ENCODE assay signal across 1 cellular context in the genomic region with DNA sequence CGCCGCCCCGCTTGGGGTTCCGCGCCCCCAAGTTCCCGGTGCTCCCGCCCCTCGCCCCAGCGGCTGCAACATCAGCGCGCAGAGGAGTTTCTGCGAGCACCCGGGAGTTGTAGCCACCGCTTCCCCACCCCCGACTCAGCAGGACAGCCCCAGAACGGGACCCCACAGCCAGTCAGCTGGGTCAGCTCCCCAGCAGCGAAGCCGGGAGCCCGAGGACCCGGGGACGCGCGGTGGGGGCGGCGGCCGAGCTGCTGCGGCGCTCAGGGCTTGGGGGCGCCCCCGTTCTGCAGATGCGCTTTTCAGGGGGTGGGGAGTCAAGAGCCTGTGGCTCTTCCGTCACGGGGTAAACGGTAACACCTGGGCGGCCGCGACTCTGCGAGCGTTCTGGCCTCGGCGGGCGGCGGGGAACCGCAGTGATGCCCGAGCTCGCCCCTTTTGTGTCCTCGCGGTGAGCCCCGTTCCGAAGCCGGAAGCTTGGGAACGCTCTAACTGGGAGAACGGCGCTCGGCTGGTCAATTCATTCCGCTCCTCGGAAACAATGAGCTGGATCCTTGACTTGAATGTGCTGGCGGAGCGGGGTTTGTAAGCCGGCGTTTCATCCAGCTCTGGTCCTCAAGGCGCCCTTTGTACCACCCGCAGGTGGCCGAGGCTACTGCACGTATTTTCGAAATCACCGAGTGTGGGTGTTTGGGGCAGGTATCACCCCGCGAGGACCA.
TF ChIP-seq lines count a peak whose summit lies in the region.

No MANE protein-coding gene starts in this region.

TF ChIP-seq in WTC11, 78 proteins besides CTCF, POLR2A, EP300 and RAD21 (continued from another document and continues in another):
- TF ChIP-seq, protein P1, sequence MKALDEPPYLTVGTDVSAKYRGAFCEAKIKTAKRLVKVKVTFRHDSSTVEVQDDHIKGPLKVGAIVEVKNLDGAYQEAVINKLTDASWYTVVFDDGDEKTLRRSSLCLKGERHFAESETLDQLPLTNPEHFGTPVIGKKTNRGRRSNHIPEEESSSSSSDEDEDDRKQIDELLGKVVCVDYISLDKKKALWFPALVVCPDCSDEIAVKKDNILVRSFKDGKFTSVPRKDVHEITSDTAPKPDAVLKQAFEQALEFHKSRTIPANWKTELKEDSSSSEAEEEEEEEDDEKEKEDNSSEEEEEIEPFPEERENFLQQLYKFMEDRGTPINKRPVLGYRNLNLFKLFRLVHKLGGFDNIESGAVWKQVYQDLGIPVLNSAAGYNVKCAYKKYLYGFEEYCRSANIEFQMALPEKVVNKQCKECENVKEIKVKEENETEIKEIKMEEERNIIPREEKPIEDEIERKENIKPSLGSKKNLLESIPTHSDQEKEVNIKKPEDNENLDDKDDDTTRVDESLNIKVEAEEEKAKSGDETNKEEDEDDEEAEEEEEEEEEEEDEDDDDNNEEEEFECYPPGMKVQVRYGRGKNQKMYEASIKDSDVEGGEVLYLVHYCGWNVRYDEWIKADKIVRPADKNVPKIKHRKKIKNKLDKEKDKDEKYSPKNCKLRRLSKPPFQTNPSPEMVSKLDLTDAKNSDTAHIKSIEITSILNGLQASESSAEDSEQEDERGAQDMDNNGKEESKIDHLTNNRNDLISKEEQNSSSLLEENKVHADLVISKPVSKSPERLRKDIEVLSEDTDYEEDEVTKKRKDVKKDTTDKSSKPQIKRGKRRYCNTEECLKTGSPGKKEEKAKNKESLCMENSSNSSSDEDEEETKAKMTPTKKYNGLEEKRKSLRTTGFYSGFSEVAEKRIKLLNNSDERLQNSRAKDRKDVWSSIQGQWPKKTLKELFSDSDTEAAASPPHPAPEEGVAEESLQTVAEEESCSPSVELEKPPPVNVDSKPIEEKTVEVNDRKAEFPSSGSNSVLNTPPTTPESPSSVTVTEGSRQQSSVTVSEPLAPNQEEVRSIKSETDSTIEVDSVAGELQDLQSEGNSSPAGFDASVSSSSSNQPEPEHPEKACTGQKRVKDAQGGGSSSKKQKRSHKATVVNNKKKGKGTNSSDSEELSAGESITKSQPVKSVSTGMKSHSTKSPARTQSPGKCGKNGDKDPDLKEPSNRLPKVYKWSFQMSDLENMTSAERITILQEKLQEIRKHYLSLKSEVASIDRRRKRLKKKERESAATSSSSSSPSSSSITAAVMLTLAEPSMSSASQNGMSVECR (CRISPR knock-in tag; IDR thresholded peaks at IDR 0.05; ENCODE audit: borderline replicate concordance) = 0 out of 2 replicates have a peak, but pooled peaks have one; percentile 25
- TF ChIP-seq, protein P2, sequence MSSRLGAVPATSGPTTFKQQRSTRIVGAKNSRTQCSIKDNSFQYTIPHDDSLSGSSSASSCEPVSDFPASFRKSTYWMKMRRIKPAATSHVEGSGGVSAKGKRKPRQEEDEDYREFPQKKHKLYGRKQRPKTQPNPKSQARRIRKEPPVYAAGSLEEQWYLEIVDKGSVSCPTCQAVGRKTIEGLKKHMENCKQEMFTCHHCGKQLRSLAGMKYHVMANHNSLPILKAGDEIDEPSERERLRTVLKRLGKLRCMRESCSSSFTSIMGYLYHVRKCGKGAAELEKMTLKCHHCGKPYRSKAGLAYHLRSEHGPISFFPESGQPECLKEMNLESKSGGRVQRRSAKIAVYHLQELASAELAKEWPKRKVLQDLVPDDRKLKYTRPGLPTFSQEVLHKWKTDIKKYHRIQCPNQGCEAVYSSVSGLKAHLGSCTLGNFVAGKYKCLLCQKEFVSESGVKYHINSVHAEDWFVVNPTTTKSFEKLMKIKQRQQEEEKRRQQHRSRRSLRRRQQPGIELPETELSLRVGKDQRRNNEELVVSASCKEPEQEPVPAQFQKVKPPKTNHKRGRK (CRISPR knock-in tag; IDR thresholded peaks at IDR 0.05; ENCODE audit: borderline replicate concordance) = no peak
- TF ChIP-seq ATF1 (CRISPR knock-in tag; IDR thresholded peaks at IDR 0.05) (no peak), AFF4 (CRISPR knock-in tag; IDR thresholded peaks at IDR 0.05; ENCODE audit: borderline replicate concordance) (no peak), ZNF121 (CRISPR knock-in tag; IDR thresholded peaks at IDR 0.05) (no peak), ZNF671 (CRISPR knock-in tag; IDR thresholded peaks at IDR 0.05) (no peak), JUN (CRISPR knock-in tag; IDR thresholded peaks at IDR 0.05) (no peak), ATF2 (CRISPR knock-in tag; IDR thresholded peaks at IDR 0.05; ENCODE audit: borderline replicate concordance, low read depth) (no peak), ERG (CRISPR knock-in tag; IDR thresholded peaks at IDR 0.05) (no peak), MYBL2 (CRISPR knock-in tag; IDR thresholded peaks at IDR 0.05) (no peak), SMAD3 (CRISPR knock-in tag; IDR thresholded peaks at IDR 0.05; ENCODE audit: borderline replicate concordance) (peak; percentile 51; the same call in 1 of the 2 replicates), ETV6 (CRISPR knock-in tag; IDR thresholded peaks at IDR 0.05) (no peak), FOXP1 (CRISPR knock-in tag; IDR thresholded peaks at IDR 0.05; ENCODE audit: borderline replicate concordance) (peak; percentile 39; the same call in 1 of the 2 replicates), GABPB1 (CRISPR knock-in tag; IDR thresholded peaks at IDR 0.05) (no peak), KAT7 (CRISPR knock-in tag; IDR thresholded peaks at IDR 0.05; ENCODE audit: borderline replicate concordance) (no peak), RELA (CRISPR knock-in tag; IDR thresholded peaks at IDR 0.05; ENCODE audit: borderline replicate concordance) (no peak), OVOL2 (CRISPR knock-in tag; IDR thresholded peaks at IDR 0.05; ENCODE audit: borderline replicate concordance) (no peak), RORB (CRISPR knock-in tag; IDR thresholded peaks at IDR 0.05) (no peak), ZNF219 (CRISPR knock-in tag; IDR thresholded peaks at IDR 0.05; ENCODE audit: borderline replicate concordance) (no peak), CBFB (CRISPR knock-in tag; IDR thresholded peaks at IDR 0.05; ENCODE audit: low read depth) (no peak), MLX (CRISPR knock-in tag; IDR thresholded peaks at IDR 0.05) (no peak), FOXK1 (CRISPR knock-in tag; IDR thresholded peaks at IDR 0.05) (no peak), MXD4 (CRISPR knock-in tag; IDR thresholded peaks at IDR 0.05; ENCODE audit: borderline replicate concordance) (no peak), TCF7 (CRISPR knock-in tag; IDR thresholded peaks at IDR 0.05; ENCODE audit: low read depth) (no peak), EMX1 (CRISPR knock-in tag; IDR thresholded peaks at IDR 0.05) (no peak)
- TF ChIP-seq, protein P3, sequence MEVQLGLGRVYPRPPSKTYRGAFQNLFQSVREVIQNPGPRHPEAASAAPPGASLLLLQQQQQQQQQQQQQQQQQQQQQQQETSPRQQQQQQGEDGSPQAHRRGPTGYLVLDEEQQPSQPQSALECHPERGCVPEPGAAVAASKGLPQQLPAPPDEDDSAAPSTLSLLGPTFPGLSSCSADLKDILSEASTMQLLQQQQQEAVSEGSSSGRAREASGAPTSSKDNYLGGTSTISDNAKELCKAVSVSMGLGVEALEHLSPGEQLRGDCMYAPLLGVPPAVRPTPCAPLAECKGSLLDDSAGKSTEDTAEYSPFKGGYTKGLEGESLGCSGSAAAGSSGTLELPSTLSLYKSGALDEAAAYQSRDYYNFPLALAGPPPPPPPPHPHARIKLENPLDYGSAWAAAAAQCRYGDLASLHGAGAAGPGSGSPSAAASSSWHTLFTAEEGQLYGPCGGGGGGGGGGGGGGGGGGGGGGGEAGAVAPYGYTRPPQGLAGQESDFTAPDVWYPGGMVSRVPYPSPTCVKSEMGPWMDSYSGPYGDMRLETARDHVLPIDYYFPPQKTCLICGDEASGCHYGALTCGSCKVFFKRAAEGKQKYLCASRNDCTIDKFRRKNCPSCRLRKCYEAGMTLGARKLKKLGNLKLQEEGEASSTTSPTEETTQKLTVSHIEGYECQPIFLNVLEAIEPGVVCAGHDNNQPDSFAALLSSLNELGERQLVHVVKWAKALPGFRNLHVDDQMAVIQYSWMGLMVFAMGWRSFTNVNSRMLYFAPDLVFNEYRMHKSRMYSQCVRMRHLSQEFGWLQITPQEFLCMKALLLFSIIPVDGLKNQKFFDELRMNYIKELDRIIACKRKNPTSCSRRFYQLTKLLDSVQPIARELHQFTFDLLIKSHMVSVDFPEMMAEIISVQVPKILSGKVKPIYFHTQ (CRISPR knock-in tag; IDR thresholded peaks at IDR 0.05) = no peak
- TF ChIP-seq, protein P4, sequence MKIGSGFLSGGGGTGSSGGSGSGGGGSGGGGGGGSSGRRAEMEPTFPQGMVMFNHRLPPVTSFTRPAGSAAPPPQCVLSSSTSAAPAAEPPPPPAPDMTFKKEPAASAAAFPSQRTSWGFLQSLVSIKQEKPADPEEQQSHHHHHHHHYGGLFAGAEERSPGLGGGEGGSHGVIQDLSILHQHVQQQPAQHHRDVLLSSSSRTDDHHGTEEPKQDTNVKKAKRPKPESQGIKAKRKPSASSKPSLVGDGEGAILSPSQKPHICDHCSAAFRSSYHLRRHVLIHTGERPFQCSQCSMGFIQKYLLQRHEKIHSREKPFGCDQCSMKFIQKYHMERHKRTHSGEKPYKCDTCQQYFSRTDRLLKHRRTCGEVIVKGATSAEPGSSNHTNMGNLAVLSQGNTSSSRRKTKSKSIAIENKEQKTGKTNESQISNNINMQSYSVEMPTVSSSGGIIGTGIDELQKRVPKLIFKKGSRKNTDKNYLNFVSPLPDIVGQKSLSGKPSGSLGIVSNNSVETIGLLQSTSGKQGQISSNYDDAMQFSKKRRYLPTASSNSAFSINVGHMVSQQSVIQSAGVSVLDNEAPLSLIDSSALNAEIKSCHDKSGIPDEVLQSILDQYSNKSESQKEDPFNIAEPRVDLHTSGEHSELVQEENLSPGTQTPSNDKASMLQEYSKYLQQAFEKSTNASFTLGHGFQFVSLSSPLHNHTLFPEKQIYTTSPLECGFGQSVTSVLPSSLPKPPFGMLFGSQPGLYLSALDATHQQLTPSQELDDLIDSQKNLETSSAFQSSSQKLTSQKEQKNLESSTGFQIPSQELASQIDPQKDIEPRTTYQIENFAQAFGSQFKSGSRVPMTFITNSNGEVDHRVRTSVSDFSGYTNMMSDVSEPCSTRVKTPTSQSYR (CRISPR knock-in tag; IDR thresholded peaks at IDR 0.05) = no peak
- TF ChIP-seq, protein P5, sequence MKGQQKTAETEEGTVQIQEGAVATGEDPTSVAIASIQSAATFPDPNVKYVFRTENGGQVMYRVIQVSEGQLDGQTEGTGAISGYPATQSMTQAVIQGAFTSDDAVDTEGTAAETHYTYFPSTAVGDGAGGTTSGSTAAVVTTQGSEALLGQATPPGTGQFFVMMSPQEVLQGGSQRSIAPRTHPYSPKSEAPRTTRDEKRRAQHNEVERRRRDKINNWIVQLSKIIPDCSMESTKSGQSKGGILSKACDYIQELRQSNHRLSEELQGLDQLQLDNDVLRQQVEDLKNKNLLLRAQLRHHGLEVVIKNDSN (CRISPR knock-in tag; IDR thresholded peaks at IDR 0.05) = no peak
- TF ChIP-seq, protein P6, sequence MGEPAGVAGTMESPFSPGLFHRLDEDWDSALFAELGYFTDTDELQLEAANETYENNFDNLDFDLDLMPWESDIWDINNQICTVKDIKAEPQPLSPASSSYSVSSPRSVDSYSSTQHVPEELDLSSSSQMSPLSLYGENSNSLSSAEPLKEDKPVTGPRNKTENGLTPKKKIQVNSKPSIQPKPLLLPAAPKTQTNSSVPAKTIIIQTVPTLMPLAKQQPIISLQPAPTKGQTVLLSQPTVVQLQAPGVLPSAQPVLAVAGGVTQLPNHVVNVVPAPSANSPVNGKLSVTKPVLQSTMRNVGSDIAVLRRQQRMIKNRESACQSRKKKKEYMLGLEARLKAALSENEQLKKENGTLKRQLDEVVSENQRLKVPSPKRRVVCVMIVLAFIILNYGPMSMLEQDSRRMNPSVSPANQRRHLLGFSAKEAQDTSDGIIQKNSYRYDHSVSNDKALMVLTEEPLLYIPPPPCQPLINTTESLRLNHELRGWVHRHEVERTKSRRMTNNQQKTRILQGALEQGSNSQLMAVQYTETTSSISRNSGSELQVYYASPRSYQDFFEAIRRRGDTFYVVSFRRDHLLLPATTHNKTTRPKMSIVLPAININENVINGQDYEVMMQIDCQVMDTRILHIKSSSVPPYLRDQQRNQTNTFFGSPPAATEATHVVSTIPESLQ (CRISPR knock-in tag; IDR thresholded peaks at IDR 0.05) = no peak
